2 cellular contexts compared by ENCODE assay signal in genomic region chr3:14861451-14862302, GRCh38.
TF ChIP-seq lines count a peak whose summit lies in the region.

No MANE protein-coding gene starts in this region.

TF ChIP-seq in A549, 52 proteins besides CTCF, POLR2A, EP300 and RAD21 (continued from another document):
- TF ChIP-seq BCL3 (IDR thresholded peaks at IDR 0.05), result no peak
- TF ChIP-seq USF2 (IDR thresholded peaks at IDR 0.05), result no peak
- TF ChIP-seq ESRRA (IDR thresholded peaks at IDR 0.05; ENCODE audit: borderline replicate concordance, low read length), result no peak
- TF ChIP-seq HDAC2 (IDR thresholded peaks at IDR 0.05), result no peak
- no peak for TF ChIP-seq HES2 (IDR thresholded peaks at IDR 0.05)

TF ChIP-seq in GM23338, 12 proteins besides CTCF, POLR2A, EP300 and RAD21 (continued from another document):
- no peak for TF ChIP-seq REST (IDR thresholded peaks at IDR 0.05; ENCODE audit: unreplicated experiment)
- TF ChIP-seq JUNB (IDR thresholded peaks at IDR 0.05; ENCODE audit: unreplicated experiment), result no peak
- no peak for TF ChIP-seq NANOG (IDR thresholded peaks at IDR 0.05; ENCODE audit: borderline replicate concordance)
- no peak for TF ChIP-seq EZH2phosphoT487 (IDR thresholded peaks at IDR 0.05; ENCODE audit: unreplicated experiment)
- no peak for TF ChIP-seq POLR2AphosphoS5 (IDR thresholded peaks at IDR 0.05; ENCODE audit: low read depth)
- no peak for TF ChIP-seq STAT1 (IDR thresholded peaks at IDR 0.05; ENCODE audit: unreplicated experiment)
- TF ChIP-seq ZNF462 (CRISPR knock-in tag; IDR thresholded peaks at IDR 0.05), result no peak
- TF ChIP-seq EZH2 (IDR thresholded peaks at IDR 0.05; ENCODE audit: low read depth, unreplicated experiment), result no peak
- TF ChIP-seq ZNF331 (CRISPR knock-in tag; IDR thresholded peaks at IDR 0.05; ENCODE audit: low read depth), result no peak
- no peak for TF ChIP-seq ZNF114 (CRISPR knock-in tag; IDR thresholded peaks at IDR 0.05)
- TF ChIP-seq ETS1 (IDR thresholded peaks at IDR 0.05), result no peak
